Comparison of ENCODE assay signal across 17 cellular contexts in the genomic region with DNA sequence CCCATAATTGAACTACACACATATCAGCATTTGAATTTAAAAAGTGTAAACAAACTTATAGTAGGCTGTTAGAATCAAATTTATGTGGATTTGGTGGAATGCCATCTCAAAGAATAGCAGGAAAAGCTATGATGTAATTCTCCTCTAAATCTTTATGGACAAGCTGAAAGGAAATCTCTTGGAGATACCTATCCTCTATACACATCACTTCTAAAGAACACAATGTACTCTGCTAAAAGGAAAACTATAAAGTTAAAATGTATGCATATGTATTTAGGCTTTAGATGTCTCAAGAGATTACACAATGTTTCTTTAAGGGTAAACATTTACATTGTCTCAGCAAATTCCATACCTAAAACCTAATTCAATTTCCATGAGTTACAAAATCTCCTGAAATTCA.
"Had no signal": no experiment of that assay in that cellular context is flagged by ENCODE, and none has a peak within 500 bp of the region (broad histone marks: within the 10 kb centered on the region; RNA-seq: fewer than 3 reads in every experiment).

No MANE protein-coding gene starts in this region.

- H3K4me1 Mint-ChIP-seq: activated B cell treated with CpG ODN at 0.5 μM for 24 hours, nephron progenitor cell had no signal

- H3K4me3 ChIP-seq: esophagus muscularis mucosa, thyroid gland had no signal

- H3K27me3 Mint-ChIP-seq: activated B cell treated with CpG ODN at 0.5 μM for 24 hours; activated CD4-positive, alpha-beta memory T cell treated with anti-CD3 and anti-CD28 coated beads for 36 hours; activated naive CD8-positive, alpha-beta T cell had no signal

- H3K36me3 Mint-ChIP-seq: activated CD4-positive, alpha-beta memory T cell treated with anti-CD3 and anti-CD28 coated beads for 36 hours had no signal

- FAIRE-seq: colon had no signal

- H3K27ac ChIP-seq: esophagus muscularis mucosa, thyroid gland had no signal

- H3K9me3 ChIP-seq: thyroid gland had no signal

- H3K27me3 ChIP-seq: esophagus muscularis mucosa, thyroid gland had no signal

- H3K9me3 Mint-ChIP-seq: activated B cell treated with CpG ODN at 0.5 μM for 24 hours had no signal

- H3K27ac Mint-ChIP-seq: activated B cell treated with CpG ODN at 0.5 μM for 24 hours; activated CD4-positive, alpha-beta memory T cell treated with anti-CD3 and anti-CD28 coated beads for 36 hours; activated naive CD8-positive, alpha-beta T cell; endodermal cell; nephron progenitor cell; T-helper 2 cell treated with Interferon-gamma antibody and Interleukin-4, amounts not matched to agents 5 μg/mL and 100 μg/mL, for 36 hours had no signal

- DNase-seq: activated B cell treated with CpG ODN at 0.5 μM for 24 hours; activated CD4-positive, alpha-beta memory T cell treated with anti-CD3 and anti-CD28 coated beads for 36 hours; activated CD4-positive, alpha-beta T cell treated with anti-CD3 and anti-CD28 coated beads for 4 hours; amniotic stem cell; caudate nucleus; glutamatergic neuron; hypothalamus; nucleus accumbens; stimulated activated CD8-positive, alpha-beta memory T cell treated with anti-CD3 and anti-CD28 coated beads, Interleukin-4, amount 100 ng/mL, for 48 hours; stimulated activated naive CD4-positive, alpha-beta T cell treated with Interleukin-2 at 50 U/mL for 16 hours; thyroid gland had no signal

- H3K36me3 ChIP-seq: esophagus muscularis mucosa, thyroid gland had no signal

- H3K4me3 Mint-ChIP-seq: activated B cell treated with CpG ODN at 0.5 μM for 24 hours; activated CD4-positive, alpha-beta memory T cell treated with anti-CD3 and anti-CD28 coated beads for 36 hours; activated naive CD8-positive, alpha-beta T cell; endodermal cell; nephron progenitor cell; T-helper 2 cell treated with Interferon-gamma antibody and Interleukin-4, amounts not matched to agents 5 μg/mL and 100 μg/mL, for 36 hours had no signal

- H3K4me1 ChIP-seq: thyroid gland had no signal
